26 cellular contexts compared by ENCODE assay signal in genomic region chr6:111252451-111252850, GRCh38.
"Had no signal": no experiment of that assay in that cellular context is flagged by ENCODE, and none has a peak within 500 bp of the region (broad histone marks: within the 10 kb centered on the region; RNA-seq: fewer than 3 reads in every experiment).

No MANE protein-coding gene starts in this region.

- H2AFZ ChIP-seq: neural progenitor cell had no signal

- H3K9ac ChIP-seq: neural progenitor cell had no signal

- H3K4me1 ChIP-seq: gastrocnemius medialis, left lung, prostate gland, spleen, testis, tibial nerve had no signal

- H3K36me3 ChIP-seq: gastrocnemius medialis, left lung, neural progenitor cell, prostate gland, spleen, tibial nerve, upper lobe of left lung had no signal

- H3K27ac ChIP-seq: epithelial cell of prostate, gastrocnemius medialis, left lung, neural progenitor cell, prostate gland, skin epidermis, spleen, testis, tibial nerve, upper lobe of left lung had no signal

- H3K4me1 Mint-ChIP-seq: naive B cell; stimulated activated memory B cell treated with anti-CD40 and anti-IgM and Interleukin-4, amounts not matched to agents 10 μg/mL and 1 μg/mL and 100 μg/mL, for 72 hours had no signal

- H3K4me3 ChIP-seq: gastrocnemius medialis, left lung, mucosa of descending colon, neural progenitor cell, prostate gland, skin epidermis, spleen, testis, tibial nerve, upper lobe of left lung had no signal

- H3K36me3 Mint-ChIP-seq: mesothelial cell of epicardium; naive B cell; natural killer cell treated with Interleukin-12 subunit alpha and Interleukin-12 subunit beta and Interleukin-15 and Interleukin-18, amount 100 ng/mL, for 72 hours; neural progenitor cell; stimulated activated memory B cell treated with anti-CD40 and anti-IgM and Interleukin-4, amounts not matched to agents 10 μg/mL and 1 μg/mL and 100 μg/mL, for 72 hours had no signal

- H3K4me3 Mint-ChIP-seq: mesothelial cell of epicardium; naive B cell; natural killer cell treated with Interleukin-12 subunit alpha and Interleukin-12 subunit beta and Interleukin-15 and Interleukin-18, amount 100 ng/mL, for 72 hours; neural progenitor cell; stimulated activated memory B cell treated with anti-CD40 and anti-IgM and Interleukin-4, amounts not matched to agents 10 μg/mL and 1 μg/mL and 100 μg/mL, for 72 hours had no signal

- H3K4me2 ChIP-seq: neural progenitor cell had no signal

- H3K9me3 ChIP-seq: gastrocnemius medialis, left lung, mucosa of descending colon, prostate gland, spleen, testis, tibial nerve, upper lobe of left lung had no signal

- H3K9me3 Mint-ChIP-seq: mesothelial cell of epicardium; naive B cell; natural killer cell treated with Interleukin-12 subunit alpha and Interleukin-12 subunit beta and Interleukin-15 and Interleukin-18, amount 100 ng/mL, for 72 hours; neural progenitor cell; stimulated activated memory B cell treated with anti-CD40 and anti-IgM and Interleukin-4, amounts not matched to agents 10 μg/mL and 1 μg/mL and 100 μg/mL, for 72 hours had no signal

- H3K27me3 ChIP-seq: gastrocnemius medialis, left lung, testis, tibial nerve, upper lobe of left lung had no signal

- DNase-seq: cortex of kidney; effector CD4-positive, alpha-beta T cell; foreskin fibroblast; gastrocnemius medialis; head of caudate nucleus; kidney; left lung; mesenchymal stem cell; mucosa of descending colon; naive B cell; nucleus accumbens; right cardiac atrium; spleen; stimulated activated CD4-positive, alpha-beta T cell treated with anti-CD3 and anti-CD28 coated beads, Interleukin-4, amount 100 ng/mL, for 4 hours; stimulated activated naive CD8-positive, alpha-beta T cell treated with anti-CD3 and anti-CD28 coated beads, Interleukin-15, Interleukin-2, amounts not matched to agents 100 U/mL and 50 U/mL, for 24 hours; substantia nigra; testis; upper lobe of left lung had no signal

- H3K27ac Mint-ChIP-seq: mesothelial cell of epicardium; natural killer cell treated with Interleukin-12 subunit alpha and Interleukin-12 subunit beta and Interleukin-15 and Interleukin-18, amount 100 ng/mL, for 72 hours; neural progenitor cell; stimulated activated memory B cell treated with anti-CD40 and anti-IgM and Interleukin-4, amounts not matched to agents 10 μg/mL and 1 μg/mL and 100 μg/mL, for 72 hours had no signal
